ENCODE assay signal across 1 cellular context in the genomic region with DNA sequence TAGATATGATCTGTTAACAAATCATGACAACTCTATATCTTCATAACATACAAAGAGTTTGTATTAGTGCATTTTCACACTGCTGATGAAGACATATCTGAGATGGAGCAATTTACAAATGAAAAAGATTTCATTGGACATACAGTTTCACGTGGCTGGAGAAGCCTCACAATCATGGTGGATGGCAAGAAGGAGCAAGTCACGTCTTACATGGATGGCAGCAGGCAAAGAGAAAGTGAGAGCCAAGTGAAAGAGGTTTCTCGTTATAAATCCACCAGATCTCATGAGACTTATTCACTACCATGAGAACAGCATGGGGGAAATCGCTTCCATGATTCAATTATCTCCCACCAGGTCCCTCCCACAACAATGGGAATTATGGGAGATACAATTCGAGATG.
TF ChIP-seq lines count a peak whose summit lies in the region.

No MANE protein-coding gene starts in this region.

TF ChIP-seq in GM23338, 12 proteins besides CTCF, POLR2A, EP300 and RAD21 (continued from another document):
- TF ChIP-seq, protein P1, sequence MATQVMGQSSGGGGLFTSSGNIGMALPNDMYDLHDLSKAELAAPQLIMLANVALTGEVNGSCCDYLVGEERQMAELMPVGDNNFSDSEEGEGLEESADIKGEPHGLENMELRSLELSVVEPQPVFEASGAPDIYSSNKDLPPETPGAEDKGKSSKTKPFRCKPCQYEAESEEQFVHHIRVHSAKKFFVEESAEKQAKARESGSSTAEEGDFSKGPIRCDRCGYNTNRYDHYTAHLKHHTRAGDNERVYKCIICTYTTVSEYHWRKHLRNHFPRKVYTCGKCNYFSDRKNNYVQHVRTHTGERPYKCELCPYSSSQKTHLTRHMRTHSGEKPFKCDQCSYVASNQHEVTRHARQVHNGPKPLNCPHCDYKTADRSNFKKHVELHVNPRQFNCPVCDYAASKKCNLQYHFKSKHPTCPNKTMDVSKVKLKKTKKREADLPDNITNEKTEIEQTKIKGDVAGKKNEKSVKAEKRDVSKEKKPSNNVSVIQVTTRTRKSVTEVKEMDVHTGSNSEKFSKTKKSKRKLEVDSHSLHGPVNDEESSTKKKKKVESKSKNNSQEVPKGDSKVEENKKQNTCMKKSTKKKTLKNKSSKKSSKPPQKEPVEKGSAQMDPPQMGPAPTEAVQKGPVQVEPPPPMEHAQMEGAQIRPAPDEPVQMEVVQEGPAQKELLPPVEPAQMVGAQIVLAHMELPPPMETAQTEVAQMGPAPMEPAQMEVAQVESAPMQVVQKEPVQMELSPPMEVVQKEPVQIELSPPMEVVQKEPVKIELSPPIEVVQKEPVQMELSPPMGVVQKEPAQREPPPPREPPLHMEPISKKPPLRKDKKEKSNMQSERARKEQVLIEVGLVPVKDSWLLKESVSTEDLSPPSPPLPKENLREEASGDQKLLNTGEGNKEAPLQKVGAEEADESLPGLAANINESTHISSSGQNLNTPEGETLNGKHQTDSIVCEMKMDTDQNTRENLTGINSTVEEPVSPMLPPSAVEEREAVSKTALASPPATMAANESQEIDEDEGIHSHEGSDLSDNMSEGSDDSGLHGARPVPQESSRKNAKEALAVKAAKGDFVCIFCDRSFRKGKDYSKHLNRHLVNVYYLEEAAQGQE (IDR thresholded peaks at IDR 0.05; ENCODE audit: unreplicated experiment) = no peak
- TF ChIP-seq EZH2 (IDR thresholded peaks at IDR 0.05; ENCODE audit: low read depth, unreplicated experiment) (no peak), CREB1 (CRISPR knock-in tag; IDR thresholded peaks at IDR 0.05; ENCODE audit: low read depth) (no peak), POLR2AphosphoS5 (IDR thresholded peaks at IDR 0.05; ENCODE audit: low read depth) (no peak)
TF ChIP-seq in GM23338: peak in this region for 0.
